19 cellular contexts compared by ENCODE assay signal in genomic region chr7:50272808-50273207, GRCh38.
DNase-seq lines count a peak whose midpoint lies in the region; ATAC-seq lines count a peak whose summit lies in the region.
"Had no signal": no experiment of that assay in that cellular context is flagged by ENCODE, and none has a peak within 500 bp of the region (broad histone marks: within the 10 kb centered on the region; RNA-seq: fewer than 3 reads in every experiment).

No MANE protein-coding gene starts in this region.

- H3K27me3 Mint-ChIP-seq in memory B cell, result no peaks in the 10 kb centered on the region
- H3K27me3 Mint-ChIP-seq: stimulated activated naive CD8-positive, alpha-beta T cell treated with anti-CD3 and anti-CD28 coated beads, Interleukin-15, Interleukin-2, amounts not matched to agents 100 ng/mL and 50 ng/mL, for 24 hours had no signal

- ATAC-seq in GM19452 (IDR thresholded peaks at IDR 0.05; ENCODE audit: unreplicated experiment) (peak; percentile 47), HG03196 (IDR thresholded peaks at IDR 0.05; ENCODE audit: unreplicated experiment) (peak; percentile 47), memory B cell (ENCODE audit: low read depth) (no peak)
- ATAC-seq: SK-N-SH treated with all-trans-retinoic acid at 6 μM for 48 hours, upper lobe of right lung had no signal

- peak overlapping the region; percentile 53 for H3K27ac Mint-ChIP-seq in memory B cell
- H3K27ac Mint-ChIP-seq: CD14-positive monocyte, progenitor cell of endocrine pancreas had no signal

- peak; percentile 4 for DNase-seq in NCI-H1105 treated with DMSO at 0.1 percent for 48 hours (lab: John Stamatoyannopoulos, UW)
- DNase-seq in NCI-H1105 (lab: John Stamatoyannopoulos, UW), result no peak
- DNase-seq in memory B cell (ENCODE audit: low spot score in 2 of 2), result no peak
- no peak for DNase-seq in NCI-H1417 (lab: John Stamatoyannopoulos, UW)
- DNase-seq in HCEC 1CT, result no peak
- no peak for DNase-seq in activated CD4-positive, alpha-beta T cell treated with anti-CD3 and anti-CD28 coated beads for 48 hours
- DNase-seq: 8988T; activated CD8-positive, alpha-beta memory T cell treated with anti-CD3 and anti-CD28 coated beads for 24 hours; activated effector memory CD4-positive, alpha-beta T cell treated with anti-CD3 and anti-CD28 coated beads, Interleukin-2, amount 50 U/mL, for 16 hours; H7; NCI-H187 treated with DMSO at 0.1 percent for 48 hours; NCI-H510A; upper lobe of right lung had no signal

- H3K9me3 Mint-ChIP-seq in memory B cell, result peaks cover 3% of the 10 kb centered on the region
- H3K9me3 Mint-ChIP-seq: CD14-positive monocyte had no signal

- H3K36me3 Mint-ChIP-seq in memory B cell, result peaks cover 3% of the 10 kb centered on the region

- no peak overlapping the region for H3K4me3 Mint-ChIP-seq in memory B cell
- H3K4me3 Mint-ChIP-seq: CD14-positive monocyte; stimulated activated naive CD8-positive, alpha-beta T cell treated with anti-CD3 and anti-CD28 coated beads, Interleukin-15, Interleukin-2, amounts not matched to agents 100 ng/mL and 50 ng/mL, for 24 hours had no signal

- H3K4me1 Mint-ChIP-seq in memory B cell, result peaks cover 58% of the 10 kb centered on the region
